23 cellular contexts compared by ENCODE assay signal in genomic region chr2:190149942-190150341, GRCh38.
"Had no signal": no experiment of that assay in that cellular context is flagged by ENCODE, and none has a peak within 500 bp of the region (broad histone marks: within the 10 kb centered on the region; RNA-seq: fewer than 3 reads in every experiment).

No MANE protein-coding gene starts in this region.

- H3K9me3 ChIP-seq: body of pancreas, pancreas, thoracic aorta, upper lobe of left lung had no signal

- H3K4me1 ChIP-seq: body of pancreas, left lung, pancreas, upper lobe of left lung had no signal

- ATAC-seq: activated CD8-positive, alpha-beta T cell treated with anti-CD3 and anti-CD28 coated beads, Interleukin-2, amount 10 ng/mL, durations not matched to agents 7 days and 5 days; body of pancreas; left lung; natural killer cell; pancreas; sciatic nerve; stimulated activated memory B cell treated with anti-CD40 and anti-IgM and Interleukin-4, amounts not matched to agents 10 μg/mL and 1 μg/mL and 100 μg/mL, for 72 hours had no signal

- H3K27me3 ChIP-seq: body of pancreas, cardiac muscle cell, left lung, pancreas, upper lobe of left lung had no signal

- H3K36me3 ChIP-seq: cardiac muscle cell, left lung, pancreas, thoracic aorta, upper lobe of left lung had no signal

- H3K4me3 ChIP-seq: body of pancreas, cardiac muscle cell, left lung, lung, pancreas, thoracic aorta, upper lobe of left lung had no signal

- DNase-seq: activated CD4-positive, alpha-beta T cell treated with anti-CD3 and anti-CD28 coated beads, Interleukin-2, amount 50 U/mL, for 1 hour; activated CD4-positive, CD25-positive, alpha-beta regulatory T cell treated with anti-CD3 and anti-CD28 coated beads, Interleukin-2, amount 50 U/mL, for 72 hours; activated CD8-positive, alpha-beta T cell treated with anti-CD3 and anti-CD28 coated beads, Interleukin-2, amount 10 ng/mL, durations not matched to agents 7 days and 5 days; activated gamma-delta T cell; activated naive CD4-positive, alpha-beta T cell treated with anti-CD3 and anti-CD28 coated beads, Interleukin-2, amount 50 U/mL, for 16 hours; anterior cingulate cortex; body of pancreas; effector CD4-positive, alpha-beta T cell; erythroblast; foreskin fibroblast; kidney glomerular epithelial cell; left lung; natural killer cell; pancreas; small intestine; stimulated activated CD4-positive, alpha-beta T cell treated with anti-CD3 and anti-CD28 coated beads, Interleukin-15, amount 100 ng/mL, for 24 hours; upper lobe of left lung had no signal

- H3K27ac ChIP-seq: body of pancreas, cardiac muscle cell, left lung, pancreas, thoracic aorta, upper lobe of left lung, VCaP had no signal
